Comparison of ENCODE assay signal across 11 cellular contexts in the genomic region with DNA sequence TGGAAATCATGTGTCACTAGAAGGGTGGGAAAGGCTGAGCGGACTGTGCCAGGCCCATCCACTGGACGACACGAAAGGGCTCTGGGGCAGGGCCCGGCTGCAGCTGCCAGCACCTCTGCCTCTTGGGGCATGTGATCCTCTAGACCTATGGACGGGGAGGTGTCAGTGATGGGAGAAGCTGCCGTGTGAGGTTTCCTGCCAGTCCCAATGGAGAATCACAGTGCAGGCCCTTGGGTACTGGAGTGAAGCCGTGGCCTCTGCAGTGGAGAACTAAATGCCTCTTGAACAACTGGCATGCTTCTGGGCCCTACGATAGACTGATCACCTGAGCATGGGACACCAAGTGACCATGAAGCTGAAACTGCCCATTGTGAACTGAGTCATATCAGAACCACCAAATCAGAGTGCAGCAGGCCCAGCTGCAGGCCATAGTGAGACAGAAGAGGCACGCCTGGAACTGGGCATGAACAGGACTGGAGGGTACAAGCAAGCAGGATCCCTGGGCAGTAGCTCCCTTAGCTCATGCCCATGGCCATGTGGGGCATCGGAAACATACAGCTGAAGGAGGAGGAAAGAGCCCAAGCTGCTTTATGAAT.
"Had no signal": no experiment of that assay in that cellular context is flagged by ENCODE, and none has a peak within 500 bp of the region (broad histone marks: within the 10 kb centered on the region; RNA-seq: fewer than 3 reads in every experiment).

No MANE protein-coding gene starts in this region.

- H3K4me3 ChIP-seq: gastroesophageal sphincter, heart left ventricle, left ventricle myocardium inferior had no signal

- H3K9me3 ChIP-seq: gastroesophageal sphincter, heart left ventricle, left ventricle myocardium inferior had no signal

- H3K36me3 ChIP-seq: gastroesophageal sphincter, heart left ventricle, left ventricle myocardium inferior had no signal

- H3K27me3 ChIP-seq: gastroesophageal sphincter, heart left ventricle had no signal

- ATAC-seq: gastroesophageal sphincter, heart left ventricle had no signal

- DNase-seq: activated B cell treated with CpG ODN at 0.5 μM for 24 hours; activated CD4-positive, alpha-beta T cell treated with anti-CD3 and anti-CD28 coated beads, Interleukin-2, amount 10 ng/mL, durations not matched to agents 24 days and 14 days; activated naive CD4-positive, alpha-beta T cell treated with anti-CD3 and anti-CD28 coated beads for 36 hours; caudate nucleus; erythroblast; left ventricle myocardium inferior; stimulated activated CD4-positive, alpha-beta T cell treated with anti-CD3 and anti-CD28 coated beads, Interleukin-2, amount 100 ng/mL, for 24 hours; SW 1271; trophoblast cell had no signal
